14 cellular contexts compared by ENCODE assay signal in the genomic region with DNA sequence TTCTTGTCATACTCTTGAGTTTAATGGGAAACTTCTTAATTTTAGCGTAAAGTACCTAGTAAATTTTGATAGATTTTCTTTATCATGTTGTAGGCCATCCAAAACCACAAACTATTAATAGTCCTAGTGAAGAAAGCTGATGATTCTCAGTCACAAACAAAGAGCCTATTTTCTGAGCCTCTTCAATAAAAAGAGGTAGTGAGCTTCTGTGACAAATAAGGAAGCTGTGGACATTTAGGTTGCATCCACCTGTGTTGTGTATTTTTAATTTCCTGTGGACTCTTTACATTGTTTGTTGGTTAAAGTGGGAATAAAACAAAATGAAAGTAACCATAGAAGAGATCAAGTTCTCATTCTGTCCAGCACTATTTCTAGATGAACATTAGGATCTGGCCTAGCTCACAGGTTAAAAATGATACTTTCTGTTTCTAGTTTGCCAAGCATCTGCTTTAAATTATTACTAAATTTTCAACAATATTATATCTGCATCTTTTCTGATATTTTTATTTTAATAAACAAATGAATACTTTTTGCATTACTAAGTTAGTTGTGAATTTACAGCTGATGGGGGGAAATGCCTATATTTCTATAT.
"Had no signal": no experiment of that assay in that cellular context is flagged by ENCODE, and none has a peak within 500 bp of the region (broad histone marks: within the 10 kb centered on the region; RNA-seq: fewer than 3 reads in every experiment).

No MANE protein-coding gene starts in this region.

- ATAC-seq: gastrocnemius medialis; left ventricle myocardium superior; stimulated activated naive CD8-positive, alpha-beta T cell treated with anti-CD3 and anti-CD28 coated beads, Interleukin-15, Interleukin-2, amounts not matched to agents 100 U/mL and 50 U/mL, for 24 hours had no signal

- DNase-seq: activated CD4-positive, alpha-beta memory T cell treated with anti-CD3 and anti-CD28 coated beads, Interleukin-2, amount 10 ng/mL, durations not matched to agents 7 days and 5 days; activated CD8-positive, alpha-beta memory T cell treated with anti-CD3 and anti-CD28 coated beads, Interleukin-2, amount 50 U/mL, for 4 hours; activated naive CD8-positive, alpha-beta T cell treated with anti-CD3 and anti-CD28 coated beads, Interleukin-2, amount 10 ng/mL, durations not matched to agents 7 days and 5 days; anterior cingulate cortex; gastrocnemius medialis; left ventricle myocardium superior; stimulated activated CD4-positive, alpha-beta T cell treated with anti-CD3 and anti-CD28 coated beads, Interleukin-2, amount 100 ng/mL, for 48 hours; stimulated activated naive CD8-positive, alpha-beta T cell treated with anti-CD3 and anti-CD28 coated beads, Interleukin-15, Interleukin-2, amounts not matched to agents 100 U/mL and 50 U/mL, for 24 hours had no signal

- H3K27me3 Mint-ChIP-seq: activated CD4-positive, alpha-beta memory T cell treated with anti-CD3 and anti-CD28 coated beads, Interleukin-2, amount 10 ng/mL, durations not matched to agents 7 days and 5 days; activated naive CD8-positive, alpha-beta T cell treated with anti-CD3 and anti-CD28 coated beads, Interleukin-2, amount 10 ng/mL, durations not matched to agents 7 days and 5 days; type B pancreatic cell had no signal

- H3K9ac ChIP-seq: parathyroid adenoma had no signal

- H3K36me3 Mint-ChIP-seq: activated naive CD8-positive, alpha-beta T cell treated with anti-CD3 and anti-CD28 coated beads, Interleukin-2, amount 10 ng/mL, durations not matched to agents 7 days and 5 days; type B pancreatic cell had no signal

- H3K27ac Mint-ChIP-seq: activated CD4-positive, alpha-beta memory T cell treated with anti-CD3 and anti-CD28 coated beads, Interleukin-2, amount 10 ng/mL, durations not matched to agents 7 days and 5 days; activated naive CD8-positive, alpha-beta T cell treated with anti-CD3 and anti-CD28 coated beads, Interleukin-2, amount 10 ng/mL, durations not matched to agents 7 days and 5 days; type B pancreatic cell had no signal

- H3K4me1 ChIP-seq: esophagus muscularis mucosa, gastrocnemius medialis, parathyroid adenoma, suprapubic skin had no signal

- H3K9me3 ChIP-seq: esophagus muscularis mucosa, gastrocnemius medialis, suprapubic skin had no signal

- H3K36me3 ChIP-seq: esophagus muscularis mucosa, gastrocnemius medialis, suprapubic skin had no signal

- H3K4me1 Mint-ChIP-seq: activated CD4-positive, alpha-beta memory T cell treated with anti-CD3 and anti-CD28 coated beads, Interleukin-2, amount 10 ng/mL, durations not matched to agents 7 days and 5 days; activated naive CD8-positive, alpha-beta T cell treated with anti-CD3 and anti-CD28 coated beads, Interleukin-2, amount 10 ng/mL, durations not matched to agents 7 days and 5 days had no signal

- H3K4me3 ChIP-seq: esophagus muscularis mucosa, gastrocnemius medialis, suprapubic skin had no signal

- H3K4me3 Mint-ChIP-seq: activated CD4-positive, alpha-beta memory T cell treated with anti-CD3 and anti-CD28 coated beads, Interleukin-2, amount 10 ng/mL, durations not matched to agents 7 days and 5 days; activated naive CD8-positive, alpha-beta T cell treated with anti-CD3 and anti-CD28 coated beads, Interleukin-2, amount 10 ng/mL, durations not matched to agents 7 days and 5 days; type B pancreatic cell had no signal

- H3K27me3 ChIP-seq: esophagus muscularis mucosa, gastrocnemius medialis, suprapubic skin had no signal

- H3K27ac ChIP-seq: esophagus muscularis mucosa, gastrocnemius medialis, parathyroid adenoma, suprapubic skin had no signal

- FAIRE-seq: bronchial epithelial cell, endometrium had no signal

- H3K79me2 ChIP-seq: parathyroid adenoma had no signal

- H2AFZ ChIP-seq: parathyroid adenoma had no signal

- H3K9me3 Mint-ChIP-seq: type B pancreatic cell had no signal
